ENCODE assay signal across 8 cellular contexts in the genomic region with DNA sequence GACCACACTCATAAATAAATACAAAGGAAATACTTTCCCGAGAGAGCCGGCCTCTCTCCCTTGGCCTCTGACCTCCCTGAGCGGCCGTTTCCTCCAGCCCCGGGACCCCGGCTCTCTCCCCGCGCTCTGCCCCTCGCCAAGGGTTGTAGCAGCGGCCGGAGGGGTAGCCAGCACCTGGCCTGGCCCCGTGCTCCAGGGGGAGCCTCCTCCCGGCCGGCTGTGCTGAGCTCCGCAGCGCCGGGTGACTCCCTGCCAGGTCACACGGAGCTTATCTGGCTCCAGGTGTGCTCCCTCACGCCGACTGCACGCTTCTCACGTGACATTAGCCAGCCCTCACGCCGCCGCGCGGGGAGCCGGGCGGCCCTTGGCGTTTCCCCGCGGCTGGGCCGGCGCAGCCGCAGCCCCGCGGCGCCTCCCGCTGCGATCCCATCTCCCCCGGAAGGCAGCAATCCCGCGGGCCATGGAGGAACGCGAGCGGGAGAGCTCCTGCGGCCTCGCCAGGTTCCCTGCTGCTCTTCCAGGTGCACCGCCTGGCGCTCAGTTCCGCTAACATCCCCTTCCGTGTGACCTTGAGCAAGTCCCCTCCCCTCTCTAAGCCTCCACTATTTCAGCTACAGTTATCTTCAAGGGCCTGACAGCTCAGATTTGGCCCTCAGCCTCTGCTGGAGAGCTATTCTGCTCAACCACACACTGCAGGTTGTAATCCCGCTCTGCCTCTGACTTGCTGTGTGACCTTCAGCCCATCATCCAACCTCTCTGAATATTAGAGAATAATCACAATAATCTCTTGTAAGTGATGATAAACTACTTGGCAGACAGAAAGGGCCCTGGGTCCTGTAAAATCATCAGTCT. TPM values are rescaled to one million over a fixed set of nuclear protein-coding genes. Genes with fewer than 3 reads are reported as not detected.
DNase-seq lines count a peak whose midpoint lies in the region; ATAC-seq and TF ChIP-seq lines count a peak whose summit lies in the region.

No MANE protein-coding gene starts in this region.

- no peaks in the 10 kb centered on the region for H3K9me3 Mint-ChIP-seq in CD8-positive, alpha-beta memory T cell

- H3K4me1 ChIP-seq in CD8-positive, alpha-beta memory T cell (ENCODE audit: insufficient read depth, low read length) = peaks cover 17% of the 10 kb centered on the region
- H3K4me1 ChIP-seq in lung (ENCODE audit: control insufficient read depth in 2 of 2, insufficient read depth in 2 of 2, low read length in 2 of 2) = peaks cover 9 to 17% of the 10 kb centered on the region in 2 donors

- no peaks in the 10 kb centered on the region for H3K27me3 ChIP-seq in CD8-positive, alpha-beta memory T cell (ENCODE audit: insufficient read depth, low read length, poor library complexity, severe bottlenecking)
- H3K27me3 ChIP-seq in dorsolateral prefrontal cortex = no peaks in the 10 kb centered on the region
- H3K27me3 ChIP-seq in lung (ENCODE audit: control insufficient read depth, insufficient read depth) = no peaks in the 10 kb centered on the region

- peak overlapping the region; percentile 84 to 96 (median 92) for H3K27ac Mint-ChIP-seq in CD8-positive, alpha-beta memory T cell

- H3K4me3 Mint-ChIP-seq in CD8-positive, alpha-beta memory T cell = peak overlapping the region; percentile 87 to 93 (median 88)

- ATAC-seq in lung (ENCODE audit: insufficient read depth, low FRiP score) = peak; percentile 41

- H3K36me3 Mint-ChIP-seq in CD8-positive, alpha-beta memory T cell = peaks cover 0 to 2% (median 0%) of the 10 kb centered on the region in 3 donors

- H3K27me3 Mint-ChIP-seq in CD8-positive, alpha-beta memory T cell = peaks cover 0 to 3% of the 10 kb centered on the region in 2 donors

- peak overlapping the region; percentile 67 for H3K4me3 ChIP-seq in CD8-positive, alpha-beta memory T cell (ENCODE audit: low read length)
- peak overlapping the region; percentile 39 for H3K4me3 ChIP-seq in HFF-Myc (replicated peaks; ENCODE audit: low read depth, low read length)
- peak overlapping the region; percentile 29 to 89 (median 62) for H3K4me3 ChIP-seq in dorsolateral prefrontal cortex
- H3K4me3 ChIP-seq in lung = peak overlapping the region; percentile 35

- peak overlapping the region; percentile 48 for H3K27ac ChIP-seq in CD8-positive, alpha-beta memory T cell (ENCODE audit: low read depth, low read length)
- H3K27ac ChIP-seq in dorsolateral prefrontal cortex = peak overlapping the region in 58 of 59 donors; percentile 43 to 100 (median 98)
- H3K27ac ChIP-seq in lung (ENCODE audit: low read depth in 1 of 2, low read length in 1 of 2) = peak overlapping the region; percentile 89 to 90

- no peaks in the 10 kb centered on the region for H3K36me3 ChIP-seq in CD8-positive, alpha-beta memory T cell (ENCODE audit: insufficient read depth, low read length)
- H3K36me3 ChIP-seq in lung (ENCODE audit: control insufficient read depth in 2 of 2, insufficient read depth in 2 of 2, low read length in 2 of 2) = no peaks in the 10 kb centered on the region

- POLR2A ChIA-PET in CD8-positive, alpha-beta memory T cell (lab: Charles Lee) = interaction anchor here (0.5 to 2.7 kb wide), 6 partner anchors 9 to 367 kb away, joined by 3 to 14 read pairs (median 3); a partner anchor contains a TSS

- H3K4me1 Mint-ChIP-seq in CD8-positive, alpha-beta memory T cell = peaks cover 23 to 38% (median 26%) of the 10 kb centered on the region in 3 donors

- CTCF ChIA-PET in CD8-positive, alpha-beta memory T cell (lab: Charles Lee) = interaction anchor here (0.6 to 9.7 kb wide), 12 partner anchors 10 to 380 kb away, joined by 3 to 211 read pairs (median 4); no protein-coding TSS in a partner anchor

- peak; percentile 33 to 70 (median 45) for DNase-seq in CD8-positive, alpha-beta memory T cell
- DNase-seq in HFF-Myc (ENCODE audit: extremely low read depth, low read depth) = no peak
- DNase-seq in NCI-H2227 treated with DMSO at 0.1 percent for 48 hours (lab: John Stamatoyannopoulos, UW) = peak; percentile 27
- peak; percentile 70 for DNase-seq in activated CD4-positive, alpha-beta T cell treated with anti-CD3 and anti-CD28 coated beads for 48 hours
- DNase-seq in dorsolateral prefrontal cortex = peak in 5 of 10 donors; percentile 26 to 61 (median 43)
- peak; percentile 71 for DNase-seq in lung (ENCODE audit: low spot score)
- peak; percentile 11 to 15 for DNase-seq in stimulated activated CD8-positive, alpha-beta memory T cell treated with anti-CD3 and anti-CD28 coated beads, Interleukin-15, amount 100 ng/mL, for 4 hours (ENCODE audit: low read depth in 2 of 2)
- no peak for DNase-seq in cerebellar nuclear complex (lab: John Stamatoyannopoulos, UW)

- intact Hi-C loops in dorsolateral prefrontal cortex (cut with DNase I) = no loop called here

- TF ChIP-seq CTCF in HFF-Myc (IDR thresholded peaks at IDR 0.05; ENCODE audit: low read depth, low read length, missing control alignments) (no peak), dorsolateral prefrontal cortex (IDR thresholded peaks at IDR 0.05 in 54 of 56, conservative IDR thresholded peaks at IDR 0.05 in 2 of 56; ENCODE audit: low read depth in 1 of 56, partially characterized antibody in 56 of 56) (peak in 4 of 56 donors; percentile 17 to 18 (median 18)), lung (IDR thresholded peaks at IDR 0.05; ENCODE audit: control extremely low read depth, extremely low read depth) (no peak)

- no peaks in the 10 kb centered on the region for H3K9me3 ChIP-seq in CD8-positive, alpha-beta memory T cell (ENCODE audit: low read length)
- H3K9me3 ChIP-seq in lung (ENCODE audit: control insufficient read depth in 2 of 2, insufficient read depth in 1 of 2, low read length in 1 of 2) = no peaks in the 10 kb centered on the region

- WGBS in lung, 2 donors = 2 to 4% methylated on average over 49 to 53 of the region's 53 CpGs

RNA-seq across cellular contexts. Expression of a gene that starts 3.5 kb away (rescaled TPM):
- total RNA-seq in CD8-positive, alpha-beta memory T cell = 10 to 100 TPM; 34.0 to 39.7 TPM
- 39.7 TPM for polyA plus RNA-seq in CD8-positive, alpha-beta memory T cell
- total RNA-seq in dorsolateral prefrontal cortex (100 to 1,000 TPM in 118 of 120 experiments, 10 to 100 TPM in 2; 93.9 to 275 (median 143) TPM), lung (10 to 100 TPM; 55.3 to 65.2 TPM)
- 10 to 100 TPM; 19.0 to 43.3 TPM for polyA plus RNA-seq in lung

Comparison
In these comparisons a context has a peak if more than half of its experiments do, and no peak if none do; other contexts are left out.
1. DNase-seq: peak in CD8-positive, alpha-beta memory T cell (5 of 5), NCI-H2227 treated with DMSO at 0.1 percent for 48 hours (single experiment), activated CD4-positive, alpha-beta T cell treated with anti-CD3 and anti-CD28 coated beads for 48 hours (single experiment), lung (single experiment) and stimulated activated CD8-positive, alpha-beta memory T cell treated with anti-CD3 and anti-CD28 coated beads, Interleukin-15, amount 100 ng/mL, for 4 hours (2 of 2); none in HFF-Myc (single experiment) and cerebellar nuclear complex (0 of 2).
2. H3K27ac ChIP-seq: peak in every context shown above with its lines; median percentile 98 in dorsolateral prefrontal cortex; 90 in lung; 48 in CD8-positive, alpha-beta memory T cell.
3. Peak in every context shown above with its lines, with median percentiles within 50 percentile points of each other: H3K4me3 ChIP-seq.